ENCODE assay signal across 19 cellular contexts in the genomic region with DNA sequence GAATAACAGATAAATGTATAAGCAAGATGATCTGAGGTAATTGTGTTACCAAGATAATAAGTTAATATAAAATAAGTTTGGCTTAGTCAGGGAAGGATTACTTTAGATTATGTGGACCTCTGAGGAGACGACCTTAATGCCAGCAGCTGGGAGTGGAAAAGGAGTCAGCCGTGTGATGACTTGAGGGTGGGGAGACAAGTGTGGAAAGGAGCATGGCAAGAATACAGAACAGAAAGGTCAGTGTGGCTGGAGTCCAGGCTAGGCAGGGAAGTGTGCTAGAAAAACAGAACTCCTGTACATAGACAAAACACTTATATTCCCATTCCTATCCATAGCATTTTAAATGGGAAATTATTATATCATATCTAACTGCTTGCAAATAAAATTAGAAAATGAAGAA.
"Had no signal": no experiment of that assay in that cellular context is flagged by ENCODE, and none has a peak within 500 bp of the region (broad histone marks: within the 10 kb centered on the region; RNA-seq: fewer than 3 reads in every experiment).

No MANE protein-coding gene starts in this region.

- H2AFZ ChIP-seq: hepatocyte had no signal

- H3K27ac Mint-ChIP-seq: activated naive CD4-positive, alpha-beta T cell treated with anti-CD3 and anti-CD28 coated beads, Interleukin-2, amount 50 U/mL, for 72 hours; immature natural killer cell; mesothelial cell of epicardium; naive thymus-derived CD8-positive, alpha-beta T cell; progenitor cell of endocrine pancreas; stimulated activated effector memory CD8-positive, alpha-beta T cell treated with anti-CD3 and anti-CD28 coated beads, Interleukin-12 subunit alpha, Interleukin-12 subunit beta, amount 100 ng/mL, for 72 hours had no signal

- H3K9me3 ChIP-seq: left lung, tibial nerve had no signal

- H3K79me2 ChIP-seq: hepatocyte had no signal

- H3K27me3 ChIP-seq: hepatocyte, left lung, tibial nerve had no signal

- H3K4me2 ChIP-seq: hepatocyte had no signal

- H3K4me1 Mint-ChIP-seq: mesothelial cell of epicardium; naive thymus-derived CD8-positive, alpha-beta T cell; stimulated activated effector memory CD8-positive, alpha-beta T cell treated with anti-CD3 and anti-CD28 coated beads, Interleukin-12 subunit alpha, Interleukin-12 subunit beta, amount 100 ng/mL, for 72 hours; stimulated activated naive CD8-positive, alpha-beta T cell treated with anti-CD3 and anti-CD28 coated beads, Interleukin-15, amount 100 ng/mL, for 72 hours had no signal

- H3K4me3 ChIP-seq: hepatocyte, left lung, skin epidermis, tibial nerve had no signal

- H3K4me3 Mint-ChIP-seq: immature natural killer cell; mesothelial cell of epicardium; naive thymus-derived CD8-positive, alpha-beta T cell; stimulated activated effector memory CD8-positive, alpha-beta T cell treated with anti-CD3 and anti-CD28 coated beads, Interleukin-12 subunit alpha, Interleukin-12 subunit beta, amount 100 ng/mL, for 72 hours; stimulated activated naive CD8-positive, alpha-beta T cell treated with anti-CD3 and anti-CD28 coated beads, Interleukin-15, amount 100 ng/mL, for 72 hours had no signal

- H3K36me3 Mint-ChIP-seq: activated naive CD4-positive, alpha-beta T cell treated with anti-CD3 and anti-CD28 coated beads, Interleukin-2, amount 50 U/mL, for 72 hours had no signal

- H3K27ac ChIP-seq: epithelial cell of prostate, hepatocyte, left lung, skin epidermis, tibial nerve, VCaP had no signal

- H3K9me3 Mint-ChIP-seq: activated naive CD4-positive, alpha-beta T cell treated with anti-CD3 and anti-CD28 coated beads, Interleukin-2, amount 50 U/mL, for 72 hours; immature natural killer cell; naive thymus-derived CD8-positive, alpha-beta T cell; stimulated activated effector memory CD8-positive, alpha-beta T cell treated with anti-CD3 and anti-CD28 coated beads, Interleukin-12 subunit alpha, Interleukin-12 subunit beta, amount 100 ng/mL, for 72 hours; stimulated activated naive CD8-positive, alpha-beta T cell treated with anti-CD3 and anti-CD28 coated beads, Interleukin-15, amount 100 ng/mL, for 72 hours had no signal

- DNase-seq: activated CD4-positive, CD25-positive, alpha-beta regulatory T cell treated with anti-CD3 and anti-CD28 coated beads, Interleukin-2, amount 50 U/mL, for 72 hours; activated T-cell treated with anti-CD3 and anti-CD28 coated beads, Interleukin-2, amount 50 U/mL, for 1 hour; aorta; foreskin fibroblast; immature natural killer cell; left lung; mammary epithelial cell; naive thymus-derived CD8-positive, alpha-beta T cell; stimulated activated CD4-positive, alpha-beta T cell treated with anti-CD3 and anti-CD28 coated beads, Interleukin-2, amount 100 ng/mL, for 24 hours; stimulated activated naive CD8-positive, alpha-beta T cell treated with anti-CD3 and anti-CD28 coated beads, Interleukin-15, amount 100 ng/mL, for 72 hours had no signal

- H3K27me3 Mint-ChIP-seq: naive thymus-derived CD8-positive, alpha-beta T cell; progenitor cell of endocrine pancreas; stimulated activated naive CD8-positive, alpha-beta T cell treated with anti-CD3 and anti-CD28 coated beads, Interleukin-15, amount 100 ng/mL, for 72 hours had no signal
